Comparison of ENCODE assay signal across 8 cellular contexts in genomic region chr3:48503406-48504050, GRCh38. TPM values are rescaled to one million over a fixed set of nuclear protein-coding genes. Genes with fewer than 3 reads are reported as not detected.
A peak's percentile ranks its signal among the peaks of the same experiment; 100 is the strongest.
DNase-seq lines count a peak whose midpoint lies in the region; ATAC-seq and TF ChIP-seq lines count a peak whose summit lies in the region.

No MANE protein-coding gene starts in this region.

- H3K9me2 ChIP-seq in DOHH2 (replicated peaks; ENCODE audit: control insufficient read depth, low read length): no peaks in the 10 kb centered on the region

- ATAC-seq in HG02973 (IDR thresholded peaks at IDR 0.05; ENCODE audit: unreplicated experiment): no peak

- peak overlapping the region; percentile 90 for H3K4me3 ChIP-seq in DOHH2 (ENCODE audit: low read length)
- peak overlapping the region; percentile 71 for H3K4me3 ChIP-seq in effector memory CD4-positive, alpha-beta T cell (ENCODE audit: insufficient read depth, low read depth, low read length, poor library complexity, severe bottlenecking)
- peak overlapping the region; percentile 54 for H3K4me3 ChIP-seq in mononuclear cell (ENCODE audit: low read length)

- no peaks in the 10 kb centered on the region for H3K9me3 ChIP-seq in DOHH2 (ENCODE audit: control insufficient read depth, insufficient read depth, low read length)
- H3K9me3 ChIP-seq in effector memory CD4-positive, alpha-beta T cell (ENCODE audit: control insufficient read depth, low read length): no peaks in the 10 kb centered on the region
- H3K9me3 ChIP-seq in mononuclear cell (ENCODE audit: low read depth, low read length): no peaks in the 10 kb centered on the region

- no peaks in the 10 kb centered on the region for H3K27me3 ChIP-seq in DOHH2 (ENCODE audit: control insufficient read depth, low read length)
- H3K27me3 ChIP-seq in effector memory CD4-positive, alpha-beta T cell (replicated peaks; ENCODE audit: control insufficient read depth, insufficient read depth, low read length, poor library complexity, severe bottlenecking): no peaks in the 10 kb centered on the region
- H3K27me3 ChIP-seq in mononuclear cell (ENCODE audit: insufficient read depth, low read length): no peaks in the 10 kb centered on the region

- no peaks in the 10 kb centered on the region for H3K36me3 ChIP-seq in DOHH2 (ENCODE audit: control insufficient read depth, low read length)
- H3K36me3 ChIP-seq in effector memory CD4-positive, alpha-beta T cell (ENCODE audit: control insufficient read depth, insufficient read depth, low read length): peaks cover 3% of the 10 kb centered on the region

- peak; percentile 8 for DNase-seq in OCI-M1 (lab: John Stamatoyannopoulos, UW)
- no peak for DNase-seq in effector memory CD4-positive, alpha-beta T cell
- peak; percentile 76 for DNase-seq in ureter (ENCODE audit: low spot score)
- no peak for DNase-seq in HT-29 (ENCODE audit: low spot score)
- DNase-seq in DMS53 treated with DMSO at 0.1 percent for 48 hours (lab: John Stamatoyannopoulos, UW; ENCODE audit: unreplicated experiment): no peak

- H3F3A ChIP-seq in DOHH2 (ENCODE audit: control insufficient read depth, insufficient read depth): peaks cover 3% of the 10 kb centered on the region; the same call in 1 of the 2 replicates

- no peaks in the 10 kb centered on the region for H4K20me1 ChIP-seq in DOHH2 (ENCODE audit: control insufficient read depth, insufficient read depth, low read depth, low read length)

- H3K79me2 ChIP-seq in DOHH2 (ENCODE audit: control insufficient read depth, low read length): peaks cover 5% of the 10 kb centered on the region; the same call in 1 of the 2 replicates

- no peak for TF ChIP-seq CTCF in DOHH2 (IDR thresholded peaks at IDR 0.05; ENCODE audit: low read depth, low read length, poor library complexity, severe bottlenecking)

- H3K27ac ChIP-seq in DOHH2 (ENCODE audit: low read depth, low read length): no peak overlapping the region
- peak overlapping the region; percentile 53 for H3K27ac ChIP-seq in effector memory CD4-positive, alpha-beta T cell (ENCODE audit: insufficient read depth, low read length, poor library complexity, severe bottlenecking)

- peak overlapping the region; percentile 99 for H3K4me2 ChIP-seq in DOHH2 (ENCODE audit: low read length)

- H3K4me1 ChIP-seq in DOHH2 (ENCODE audit: control insufficient read depth, low read length) (peaks cover 34% of the 10 kb centered on the region), mononuclear cell (ENCODE audit: insufficient read depth, low read length) (peaks cover 41% of the 10 kb centered on the region)
- H3K4me1 ChIP-seq in effector memory CD4-positive, alpha-beta T cell (ENCODE audit: control insufficient read depth, insufficient read depth, low read length, poor library complexity, severe bottlenecking): peaks cover 44% of the 10 kb centered on the region

RNA-seq across cellular contexts. Expression of gene SHISA5, which starts 0.4 kb away (rescaled TPM):
- 64.1 TPM for total RNA-seq in mononuclear cell
- 294 TPM for total RNA-seq in ureter
- 83.6 and 85.4 TPM in 2 replicates for total RNA-seq in HT-29 (2014; rRNA removed; shearing (Covaris generic))

RNA-seq across cellular contexts. Expression of gene PFKFB4, which starts 53.1 kb away (rescaled TPM):
- total RNA-seq in mononuclear cell: 11.3 TPM
- 7.4 TPM for total RNA-seq in ureter
- total RNA-seq in HT-29 (2014; rRNA removed; shearing (Covaris generic)): 2.0 and 5.0 TPM in 2 replicates

RNA-seq across cellular contexts. Expression of gene ATRIP, which starts 57.0 kb away (rescaled TPM):
- 5.1 TPM for total RNA-seq in mononuclear cell
- total RNA-seq in ureter: 9.6 TPM
- total RNA-seq in HT-29 (2014; rRNA removed; shearing (Covaris generic)): 6.7 and 7.7 TPM in 2 replicates

Comparison
In these comparisons a context has a peak if more than half of its experiments do, and no peak if none do; other contexts are left out.
1. DNase-seq: peak in OCI-M1 (single experiment) and ureter (single experiment); none in effector memory CD4-positive, alpha-beta T cell (0 of 3), HT-29 (single experiment) and DMS53 treated with DMSO at 0.1 percent for 48 hours (single experiment).
2. Peak in every context shown above with its lines, with median percentiles within 50 percentile points of each other: H3K4me3 ChIP-seq.